In the genomic region with DNA sequence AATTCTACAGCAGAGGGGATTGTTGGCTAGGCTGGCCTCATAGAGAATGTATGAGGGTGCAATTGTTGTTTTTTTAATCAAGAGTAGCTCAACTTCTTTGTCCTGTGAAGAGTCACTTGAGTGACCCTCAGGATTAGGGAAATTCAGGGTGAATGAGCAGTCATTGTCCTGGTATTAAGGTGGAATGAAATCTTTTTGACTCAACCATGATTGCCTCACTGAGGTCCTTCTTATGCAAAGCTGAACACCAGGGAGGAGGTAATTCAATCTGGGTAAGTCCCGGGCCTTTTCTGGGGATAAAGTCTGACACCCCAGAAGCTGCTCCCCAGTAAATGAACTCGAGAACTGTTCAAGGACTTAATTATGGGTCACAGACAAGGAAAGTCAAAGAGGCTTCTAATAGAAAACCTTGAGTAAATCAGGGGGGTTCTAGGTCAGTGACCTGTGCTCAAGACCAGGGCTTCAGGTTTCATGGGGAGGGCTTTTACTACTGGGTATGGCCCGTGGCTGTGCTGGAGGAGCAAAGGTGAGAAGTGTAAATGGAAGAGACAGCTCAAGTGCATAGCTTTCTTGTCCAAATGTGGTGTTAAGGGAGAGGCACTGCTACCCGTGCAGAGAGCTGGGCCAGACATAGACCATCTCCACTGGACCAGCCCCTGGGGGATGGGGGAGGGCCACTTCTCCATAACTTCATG, we compare ENCODE assay signal across 14 cellular contexts.
"Had no signal": no experiment of that assay in that cellular context is flagged by ENCODE, and none has a peak within 500 bp of the region (broad histone marks: within the 10 kb centered on the region; RNA-seq: fewer than 3 reads in every experiment).

No MANE protein-coding gene starts in this region.

- H3K27ac Mint-ChIP-seq: activated CD8-positive, alpha-beta T cell treated with anti-CD3 and anti-CD28 coated beads for 36 hours; activated naive CD4-positive, alpha-beta T cell treated with anti-CD3 and anti-CD28 coated beads for 36 hours; activated T-helper 1 cell treated with anti-CD3 and anti-CD28 coated beads, Interleukin-12 subunit alpha, Interleukin-12 subunit beta, Interleukin-2, Interleukin-4 antibody, amounts not matched to agents 30 ng/mL and 10 ng/mL and 1 ng/mL, durations not matched to agents 14 hours and 24 hours and 36 hours; endodermal cell had no signal

- H3K27ac ChIP-seq: brain microvascular endothelial cell, esophagus squamous epithelium, skin epidermis had no signal

- H3K9me3 Mint-ChIP-seq: activated T-helper 1 cell treated with anti-CD3 and anti-CD28 coated beads, Interleukin-12 subunit alpha, Interleukin-12 subunit beta, Interleukin-2, Interleukin-4 antibody, amounts not matched to agents 30 ng/mL and 10 ng/mL and 1 ng/mL, durations not matched to agents 14 hours and 24 hours and 36 hours had no signal

- ATAC-seq: activated CD8-positive, alpha-beta T cell treated with anti-CD3 and anti-CD28 coated beads for 36 hours had no signal

- DNase-seq: activated CD8-positive, alpha-beta memory T cell treated with anti-CD3 and anti-CD28 coated beads, Interleukin-2, amount 50 U/mL, for 4 hours; activated CD8-positive, alpha-beta T cell treated with anti-CD3 and anti-CD28 coated beads for 36 hours; activated naive CD4-positive, alpha-beta T cell treated with anti-CD3 and anti-CD28 coated beads for 36 hours; brain microvascular endothelial cell; cerebellar nuclear complex; dermis blood vessel endothelial cell; endodermal cell; esophagus squamous epithelium; islet precursor cell; mesendoderm; retina; T-helper 9 cell had no signal

- H3K27me3 Mint-ChIP-seq: activated CD8-positive, alpha-beta T cell treated with anti-CD3 and anti-CD28 coated beads for 36 hours had no signal

- H3K4me3 ChIP-seq: esophagus squamous epithelium, skin epidermis had no signal

- H3K4me3 Mint-ChIP-seq: activated CD8-positive, alpha-beta T cell treated with anti-CD3 and anti-CD28 coated beads for 36 hours; activated naive CD4-positive, alpha-beta T cell treated with anti-CD3 and anti-CD28 coated beads for 36 hours; activated T-helper 1 cell treated with anti-CD3 and anti-CD28 coated beads, Interleukin-12 subunit alpha, Interleukin-12 subunit beta, Interleukin-2, Interleukin-4 antibody, amounts not matched to agents 30 ng/mL and 10 ng/mL and 1 ng/mL, durations not matched to agents 14 hours and 24 hours and 36 hours; endodermal cell had no signal

- H3K27me3 ChIP-seq: brain microvascular endothelial cell, esophagus squamous epithelium had no signal

- H3K36me3 ChIP-seq: brain microvascular endothelial cell, esophagus squamous epithelium had no signal

- H3K9me3 ChIP-seq: esophagus squamous epithelium had no signal
